Comparison of ENCODE assay signal across 23 cellular contexts in the genomic region with DNA sequence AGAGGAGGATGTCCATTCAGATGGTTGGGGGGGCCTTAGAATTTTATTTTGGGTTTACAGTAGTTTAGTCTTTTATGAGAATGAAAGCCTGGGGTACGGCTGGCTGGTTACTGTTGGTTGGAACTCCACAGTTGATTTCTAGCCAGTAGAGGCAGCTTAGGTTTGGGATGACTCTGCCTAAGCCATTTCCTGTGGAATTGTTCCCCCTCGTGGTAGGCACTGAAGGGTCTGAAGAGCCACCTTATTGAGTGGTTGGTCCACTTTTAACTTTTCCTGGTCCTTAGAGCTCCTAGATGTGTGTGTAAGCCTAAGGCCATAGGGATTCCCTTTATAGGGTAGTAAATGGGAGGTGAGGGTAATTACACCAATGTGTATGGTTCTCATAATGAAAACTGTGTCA. TPM values are rescaled to one million over a fixed set of nuclear protein-coding genes. Genes with fewer than 3 reads are reported as not detected.
A peak's percentile ranks its signal among the peaks of the same experiment; 100 is the strongest.
DNase-seq lines count a peak whose midpoint lies in the region; ATAC-seq and TF ChIP-seq lines count a peak whose summit lies in the region.
"Had no signal": no experiment of that assay in that cellular context is flagged by ENCODE, and none has a peak within 500 bp of the region (broad histone marks: within the 10 kb centered on the region; RNA-seq: fewer than 3 reads in every experiment).

No MANE protein-coding gene starts in this region.

- no peaks in the 10 kb centered on the region for H3K27me3 Mint-ChIP-seq in HFFc6 (ENCODE audit: insufficient read depth)
- H3K27me3 Mint-ChIP-seq: naive thymus-derived CD4-positive, alpha-beta T cell had no signal

- TF ChIP-seq CTCF in AG10803 (conservative IDR thresholded peaks at IDR 0.05; ENCODE audit: low read length) (peak; percentile 24; the same call in 1 of the 2 replicates), HFFc6 (IDR thresholded peaks at IDR 0.05) (peak; percentile 40; the same call in 1 of the 2 replicates), fibroblast of the aortic adventitia (IDR thresholded peaks at IDR 0.05; ENCODE audit: insufficient read depth, low read length) (peak; percentile 16)

- no peaks in the 10 kb centered on the region for H3K9me3 Mint-ChIP-seq in HFFc6
- H3K9me3 Mint-ChIP-seq: activated T-cell treated with anti-CD3 and anti-CD28 coated beads, Interleukin-2, amount 50 U/mL, for 72 hours; naive thymus-derived CD4-positive, alpha-beta T cell; T-helper 1 cell treated with Interleukin-12 subunit alpha and Interleukin-12 subunit beta and Interleukin-4 antibody, amounts not matched to agents 30 μg/mL and 1 μg/mL, for 36 hours had no signal

- no peak overlapping the region for H3K4me3 Mint-ChIP-seq in HFFc6
- H3K4me3 Mint-ChIP-seq: activated T-cell treated with anti-CD3 and anti-CD28 coated beads, Interleukin-2, amount 50 U/mL, for 72 hours; brain; naive thymus-derived CD4-positive, alpha-beta T cell; T-helper 1 cell treated with Interleukin-12 subunit alpha and Interleukin-12 subunit beta and Interleukin-4 antibody, amounts not matched to agents 30 μg/mL and 1 μg/mL, for 36 hours had no signal

- H3K27ac Mint-ChIP-seq in HFFc6: no peak overlapping the region
- H3K27ac Mint-ChIP-seq: activated T-cell treated with anti-CD3 and anti-CD28 coated beads, Interleukin-2, amount 50 U/mL, for 72 hours; brain; naive thymus-derived CD4-positive, alpha-beta T cell; T-helper 1 cell treated with Interleukin-12 subunit alpha and Interleukin-12 subunit beta and Interleukin-4 antibody, amounts not matched to agents 30 μg/mL and 1 μg/mL, for 36 hours had no signal

- peak; percentile 62 for ATAC-seq in SK-N-SH treated with all-trans-retinoic acid at 6 μM for 48 hours
- no peak for ATAC-seq in GM19397 (IDR thresholded peaks at IDR 0.05; ENCODE audit: unreplicated experiment)
- ATAC-seq: activated T-cell treated with anti-CD3 and anti-CD28 coated beads, Interleukin-2, amount 50 U/mL, for 72 hours; naive thymus-derived CD4-positive, alpha-beta T cell had no signal

- no peaks in the 10 kb centered on the region for H3K4me1 Mint-ChIP-seq in HFFc6 (ENCODE audit: low read depth)
- H3K4me1 Mint-ChIP-seq: brain had no signal

- H3K4me3 ChIP-seq in AG10803 (ENCODE audit: low read length) (no peak overlapping the region), fibroblast of the aortic adventitia (ENCODE audit: low read depth, low read length) (no peak overlapping the region)
- H3K4me3 ChIP-seq: adrenal gland, SJSA1, skin epidermis, transverse colon had no signal

- no peaks in the 10 kb centered on the region for H3K36me3 Mint-ChIP-seq in HFFc6 (ENCODE audit: low read depth)

- DNase-seq in AG10803 (ENCODE audit: low read depth) (peak; percentile 5), HFFc6 (peak; percentile 21), fibroblast of the aortic adventitia (ENCODE audit: low read depth) (peak; percentile 33), NOMO-1 treated with DMSO at 0.1 percent for 48 hours (lab: John Stamatoyannopoulos, UW; ENCODE audit: unreplicated experiment) (no peak), COR-L47 (lab: John Stamatoyannopoulos, UW) (no peak)
- no peak for DNase-seq in activated CD4-positive, alpha-beta T cell treated with anti-CD3 and anti-CD28 coated beads for 1 hour
- DNase-seq: activated CD4-positive, alpha-beta T cell treated with anti-CD3 and anti-CD28 coated beads for 48 hours; activated naive CD4-positive, alpha-beta T cell treated with Interleukin-2 at 50 U/mL for 16 hours; activated T-cell treated with anti-CD3 and anti-CD28 coated beads, Interleukin-2, amount 50 U/mL, for 72 hours; adrenal gland; foreskin fibroblast; mesenchymal stem cell; naive thymus-derived CD4-positive, alpha-beta T cell; NCI-H1105; NCI-H2029; NK-92 treated with Interleukin-12 subunit alpha and Interleukin-12 subunit beta, amount 100 ng/mL, for 24 hours; transverse colon had no signal

TF ChIP-seq in SK-N-SH treated with all-trans-retinoic acid at 6 μM for 48 hours, 23 proteins besides CTCF, POLR2A, EP300 and RAD21:
- TF ChIP-seq OSR1 (CRISPR knock-in tag; IDR thresholded peaks at IDR 0.05) (no peak), RARB (CRISPR knock-in tag; IDR thresholded peaks at IDR 0.05) (no peak), ZFP30 (CRISPR knock-in tag; IDR thresholded peaks at IDR 0.05) (no peak), TOX (CRISPR knock-in tag; IDR thresholded peaks at IDR 0.05; ENCODE audit: borderline replicate concordance) (no peak)
- TF ChIP-seq, protein P1, sequence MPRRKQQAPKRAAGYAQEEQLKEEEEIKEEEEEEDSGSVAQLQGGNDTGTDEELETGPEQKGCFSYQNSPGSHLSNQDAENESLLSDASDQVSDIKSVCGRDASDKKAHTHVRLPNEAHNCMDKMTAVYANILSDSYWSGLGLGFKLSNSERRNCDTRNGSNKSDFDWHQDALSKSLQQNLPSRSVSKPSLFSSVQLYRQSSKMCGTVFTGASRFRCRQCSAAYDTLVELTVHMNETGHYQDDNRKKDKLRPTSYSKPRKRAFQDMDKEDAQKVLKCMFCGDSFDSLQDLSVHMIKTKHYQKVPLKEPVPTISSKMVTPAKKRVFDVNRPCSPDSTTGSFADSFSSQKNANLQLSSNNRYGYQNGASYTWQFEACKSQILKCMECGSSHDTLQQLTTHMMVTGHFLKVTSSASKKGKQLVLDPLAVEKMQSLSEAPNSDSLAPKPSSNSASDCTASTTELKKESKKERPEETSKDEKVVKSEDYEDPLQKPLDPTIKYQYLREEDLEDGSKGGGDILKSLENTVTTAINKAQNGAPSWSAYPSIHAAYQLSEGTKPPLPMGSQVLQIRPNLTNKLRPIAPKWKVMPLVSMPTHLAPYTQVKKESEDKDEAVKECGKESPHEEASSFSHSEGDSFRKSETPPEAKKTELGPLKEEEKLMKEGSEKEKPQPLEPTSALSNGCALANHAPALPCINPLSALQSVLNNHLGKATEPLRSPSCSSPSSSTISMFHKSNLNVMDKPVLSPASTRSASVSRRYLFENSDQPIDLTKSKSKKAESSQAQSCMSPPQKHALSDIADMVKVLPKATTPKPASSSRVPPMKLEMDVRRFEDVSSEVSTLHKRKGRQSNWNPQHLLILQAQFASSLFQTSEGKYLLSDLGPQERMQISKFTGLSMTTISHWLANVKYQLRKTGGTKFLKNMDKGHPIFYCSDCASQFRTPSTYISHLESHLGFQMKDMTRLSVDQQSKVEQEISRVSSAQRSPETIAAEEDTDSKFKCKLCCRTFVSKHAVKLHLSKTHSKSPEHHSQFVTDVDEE (CRISPR knock-in tag; IDR thresholded peaks at IDR 0.05): no peak
- TF ChIP-seq, protein P2, sequence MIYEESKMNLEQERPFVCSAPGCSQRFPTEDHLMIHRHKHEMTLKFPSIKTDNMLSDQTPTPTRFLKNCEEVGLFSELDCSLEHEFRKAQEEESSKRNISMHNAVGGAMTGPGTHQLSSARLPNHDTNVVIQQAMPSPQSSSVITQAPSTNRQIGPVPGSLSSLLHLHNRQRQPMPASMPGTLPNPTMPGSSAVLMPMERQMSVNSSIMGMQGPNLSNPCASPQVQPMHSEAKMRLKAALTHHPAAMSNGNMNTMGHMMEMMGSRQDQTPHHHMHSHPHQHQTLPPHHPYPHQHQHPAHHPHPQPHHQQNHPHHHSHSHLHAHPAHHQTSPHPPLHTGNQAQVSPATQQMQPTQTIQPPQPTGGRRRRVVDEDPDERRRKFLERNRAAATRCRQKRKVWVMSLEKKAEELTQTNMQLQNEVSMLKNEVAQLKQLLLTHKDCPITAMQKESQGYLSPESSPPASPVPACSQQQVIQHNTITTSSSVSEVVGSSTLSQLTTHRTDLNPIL (CRISPR knock-in tag; IDR thresholded peaks at IDR 0.05; ENCODE audit: low read depth): no peak

RNA-seq across cellular contexts. Expression of a gene that starts 19.7 kb away (rescaled TPM):
- 1 to 10 TPM; 6.3 to 8.1 (median 7.2) TPM for total RNA-seq in HFFc6 (2021; fragmentation: NEBNext Ultra II Directional; extraction: Animal tissue kit (Norgen Biotek cat#: 25700))
- total RNA-seq in fibroblast of the aortic adventitia (ENCODE audit: low replicate concordance): 10.0 TPM in 2 replicates

Comparison
In these comparisons a context has a peak if more than half of its experiments do, and no peak if none do; other contexts are left out.
1. DNase-seq: peak in AG10803 (single experiment), HFFc6 (single experiment) and fibroblast of the aortic adventitia (single experiment); none in NOMO-1 treated with DMSO at 0.1 percent for 48 hours (single experiment), COR-L47 (single experiment) and activated CD4-positive, alpha-beta T cell treated with anti-CD3 and anti-CD28 coated beads for 1 hour (single experiment).
2. Peak in every context shown above with its lines, with median percentiles within 50 percentile points of each other: CTCF ChIP-seq.